ENCODE assay signal across 10 cellular contexts in genomic region chr5:16933337-16933736, GRCh38. TPM values are rescaled to one million over a fixed set of nuclear protein-coding genes. Genes with fewer than 3 reads are reported as not detected.
DNase-seq lines count a peak whose midpoint lies in the region; ATAC-seq and TF ChIP-seq lines count a peak whose summit lies in the region.
"Had no signal": no experiment of that assay in that cellular context is flagged by ENCODE, and none has a peak within 500 bp of the region (broad histone marks: within the 10 kb centered on the region; RNA-seq: fewer than 3 reads in every experiment).

No MANE protein-coding gene starts in this region.

- H3K27ac ChIP-seq in HUES6 (ENCODE audit: low read depth, low read length) = no peak overlapping the region
- no peak overlapping the region for H3K27ac ChIP-seq in iPS-20b (ENCODE audit: low read length)
- H3K27ac ChIP-seq in subcutaneous abdominal adipose tissue (ENCODE audit: low read depth, low read length) = no peak overlapping the region
- H3K27ac ChIP-seq: neutrophil had no signal

- DNase-seq in occipital lobe (lab: John Stamatoyannopoulos, UW) = no peak
- DNase-seq: stimulated activated naive CD4-positive, alpha-beta T cell treated with Interleukin-2 at 50 U/mL for 16 hours had no signal

- no peaks in the 10 kb centered on the region for H3K36me3 ChIP-seq in HUES6 (ENCODE audit: control insufficient read depth, insufficient read depth, low read length)
- no peaks in the 10 kb centered on the region for H3K36me3 ChIP-seq in iPS-20b (ENCODE audit: insufficient read depth, low read depth, low read length)
- H3K36me3 ChIP-seq in subcutaneous abdominal adipose tissue (ENCODE audit: control insufficient read depth in 5 of 5, insufficient read depth in 5 of 5, low read length in 5 of 5) = no peaks in the 10 kb centered on the region
- H3K36me3 ChIP-seq: neutrophil, Peyer's patch had no signal

- H3K27ac Mint-ChIP-seq in brain = peak overlapping the region in 2 of 5 experiments; percentile 74 to 89

- H3K9me3 ChIP-seq in HUES6 (ENCODE audit: control insufficient read depth, insufficient read depth, low read depth, low read length) (no peaks in the 10 kb centered on the region), iPS-20b (ENCODE audit: insufficient read depth, low read depth, low read length) (no peaks in the 10 kb centered on the region), subcutaneous abdominal adipose tissue (ENCODE audit: control insufficient read depth in 5 of 5, low read length in 5 of 5) (no peaks in the 10 kb centered on the region)
- H3K9me3 ChIP-seq: neutrophil, Peyer's patch had no signal

- peaks cover 52% of the 10 kb centered on the region for H3K27me3 Mint-ChIP-seq in brain

- peak overlapping the region; percentile 96; the same call in 1 of the 2 replicates for H3K4me3 ChIP-seq in HUES6 (ENCODE audit: low read depth, low read length)
- peak overlapping the region; percentile 87 for H3K4me3 ChIP-seq in iPS-20b (ENCODE audit: low read length)
- H3K4me3 ChIP-seq in subcutaneous abdominal adipose tissue (ENCODE audit: low read depth in 1 of 5, low read length in 5 of 5) = peak overlapping the region in 3 of 5 donors; percentile 77 to 89 (median 88)

- peak overlapping the region; percentile 93 to 99 (median 98) for H3K4me3 Mint-ChIP-seq in brain

- H3K27me3 ChIP-seq in HUES6 (ENCODE audit: control insufficient read depth, insufficient read depth, low read length) (peaks cover 39% of the 10 kb centered on the region), iPS-20b (ENCODE audit: insufficient read depth, low read length) (peaks cover 50% of the 10 kb centered on the region), subcutaneous abdominal adipose tissue (ENCODE audit: control insufficient read depth in 5 of 5, insufficient read depth in 4 of 5, low read length in 5 of 5) (peaks cover 9 to 27% (median 23%) of the 10 kb centered on the region in 5 donors)
- H3K27me3 ChIP-seq: Peyer's patch had no signal

- H3K4me1 ChIP-seq in HUES6 (ENCODE audit: control insufficient read depth, insufficient read depth, low read length) (peaks cover 40% of the 10 kb centered on the region), iPS-20b (ENCODE audit: insufficient read depth, low read length) (peaks cover 23% of the 10 kb centered on the region), subcutaneous abdominal adipose tissue (ENCODE audit: control insufficient read depth in 5 of 5, insufficient read depth in 5 of 5, low read length in 5 of 5) (peaks cover 0 to 43% (median 22%) of the 10 kb centered on the region in 5 donors)

- H3K4me1 Mint-ChIP-seq in brain = peaks cover 67% of the 10 kb centered on the region

- ATAC-seq in GM21786 (IDR thresholded peaks at IDR 0.05; ENCODE audit: unreplicated experiment) = no peak
- ATAC-seq in GM19035 (IDR thresholded peaks at IDR 0.05; ENCODE audit: unreplicated experiment) = no peak

- H3K9ac ChIP-seq in HUES6 (ENCODE audit: low read length) = no peak overlapping the region
- H3K9ac ChIP-seq in iPS-20b (ENCODE audit: low read depth, low read length) = no peak overlapping the region
- H3K9ac ChIP-seq in subcutaneous abdominal adipose tissue (ENCODE audit: low read length in 5 of 5) = peak overlapping the region in 1 of 5 donors; percentile 39

- H3K9me3 Mint-ChIP-seq in brain = no peaks in the 10 kb centered on the region

- no peak for TF ChIP-seq CTCF in brain (conservative IDR thresholded peaks at IDR 0.05)

- H3K36me3 Mint-ChIP-seq in brain = no peaks in the 10 kb centered on the region

RNA-seq across cellular contexts. Expression of gene MYO10, which starts 2.8 kb away (rescaled TPM):
- 39.3 TPM for polyA plus RNA-seq in brain (ENCODE audit: insufficient read depth, low read depth, low replicate concordance)
- 31.2 TPM for total RNA-seq in occipital lobe
